10 cellular contexts compared by ENCODE assay signal in the genomic region with DNA sequence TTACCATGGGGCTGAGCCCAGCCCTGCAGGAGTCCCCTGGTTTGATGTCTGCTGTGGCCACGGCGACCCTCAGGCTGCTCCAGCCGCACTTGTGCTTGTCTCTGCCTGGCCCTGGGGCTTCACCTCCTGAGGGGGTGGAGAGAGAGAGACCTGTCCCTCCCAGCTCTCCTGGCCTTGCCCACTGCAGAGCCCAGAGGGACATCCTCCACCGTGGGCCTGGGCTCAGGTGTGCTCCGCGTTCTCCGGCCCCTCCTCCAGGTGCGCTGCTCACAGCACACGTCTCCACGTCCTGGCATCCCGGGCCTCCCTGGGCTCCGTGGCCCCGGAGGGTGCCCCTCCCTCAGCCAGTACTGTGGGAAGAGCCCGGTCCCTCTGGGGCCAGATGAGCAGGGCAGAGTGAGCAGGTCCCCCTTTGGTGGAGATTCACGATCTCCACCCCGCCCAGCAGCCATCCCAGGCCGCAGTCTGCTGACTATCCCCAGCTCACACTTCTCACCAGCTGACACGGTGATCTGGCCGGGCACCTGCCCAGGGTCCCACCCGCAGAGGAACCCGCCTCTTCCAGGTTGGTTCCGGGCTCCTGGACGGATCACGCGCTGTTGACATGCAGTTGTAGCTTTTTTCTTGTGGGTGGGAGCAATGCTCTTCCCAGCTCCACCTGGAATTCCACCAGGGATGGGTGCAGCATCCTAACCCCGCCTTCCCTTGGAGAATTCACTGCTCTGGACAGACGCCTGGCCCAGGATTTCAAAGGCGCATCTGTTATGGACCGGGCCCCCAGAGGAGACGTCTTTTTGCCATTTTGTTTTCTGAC. TPM values are rescaled to one million over a fixed set of nuclear protein-coding genes. Genes with fewer than 3 reads are reported as not detected.
DNase-seq lines count a peak whose midpoint lies in the region; ATAC-seq, FAIRE-seq and TF ChIP-seq lines count a peak whose summit lies in the region.
"Had no signal": no experiment of that assay in that cellular context is flagged by ENCODE, and none has a peak within 500 bp of the region (broad histone marks: within the 10 kb centered on the region; RNA-seq: fewer than 3 reads in every experiment).

No MANE protein-coding gene starts in this region.

- POLR2A ChIA-PET in PC-9 (lab: Charles Lee; ENCODE audit: unreplicated experiment): no interaction called here
- POLR2A ChIA-PET in CD8-positive, alpha-beta T cell (lab: Charles Lee): no interaction called here

- H3K9me2 ChIP-seq in GM23248 (ENCODE audit: insufficient read depth) (no peaks in the 10 kb centered on the region), PC-9 (ENCODE audit: insufficient read depth) (no peaks in the 10 kb centered on the region)

- no peaks in the 10 kb centered on the region for H3K36me3 Mint-ChIP-seq in CD8-positive, alpha-beta T cell

- H4K20me1 ChIP-seq in GM23248 (ENCODE audit: insufficient read depth) (no peaks in the 10 kb centered on the region), PC-9 (ENCODE audit: insufficient read depth) (no peaks in the 10 kb centered on the region)

- intact Hi-C loops in PC-9 (cut with micrococcal nuclease; ENCODE audit: unreplicated experiment): no loop called here
- intact Hi-C loops in right cardiac atrium (cut with DNase I): no loop called here
- intact Hi-C loops in pancreas (cut with DNase I): no loop called here
- intact Hi-C loops in CD8-positive, alpha-beta T cell (cut with DNase I, micrococcal nuclease): no loop called here

- peak overlapping the region; percentile 62 for H3K4me2 ChIP-seq in GM23248 (ENCODE audit: unreplicated experiment)
- peak overlapping the region; percentile 65 for H3K4me2 ChIP-seq in PC-9

- H3K79me2 ChIP-seq in GM23248 (ENCODE audit: insufficient read depth) (no peaks in the 10 kb centered on the region), PC-9 (ENCODE audit: low read depth) (no peaks in the 10 kb centered on the region)

- FAIRE-seq in pancreas (lab: Jason Lieb, UNC): no peak

- CTCF ChIA-PET in PC-9 (lab: Charles Lee): no interaction called here
- CTCF ChIA-PET in CD8-positive, alpha-beta T cell (lab: Charles Lee): no interaction called here

- H3K4me3 ChIP-seq in GM23248 (no peak overlapping the region), PC-9 (no peak overlapping the region; the same call in 1 of the 2 replicates), right cardiac atrium (ENCODE audit: low read length) (no peak overlapping the region), pancreas (peak overlapping the region in 2 of 4 donors; percentile 22 to 28), foreskin fibroblast (ENCODE audit: low read depth in 1 of 2, low read length in 2 of 2) (no peak overlapping the region)
- no peak overlapping the region for H3K4me3 ChIP-seq in CD8-positive, alpha-beta T cell (ENCODE audit: low read depth, low read length)

- 78 to 83% methylated on average over 30 of the region's 30 CpGs for WGBS in GM23248 (ENCODE audit: low coverage in 1 of 2, low lambda C conversion rate in 2 of 2, missing lambda C conversion rate in 2 of 2), 2 experiments
- 85% methylated on average over 30 of the region's 30 CpGs for WGBS in right cardiac atrium
- WGBS in pancreas, 2 donors: 15 to 21% methylated on average over 29 to 30 of the region's 30 CpGs

- no peak for ATAC-seq in right cardiac atrium
- peak; percentile 49 to 78 (median 64) for ATAC-seq in pancreas
- ATAC-seq in CD8-positive, alpha-beta T cell: no peak
- ATAC-seq in stimulated activated naive CD8-positive, alpha-beta T cell treated with anti-CD3 and anti-CD28 coated beads, Interleukin-15, amount 100 ng/mL, for 72 hours: no peak
- ATAC-seq in GM21360 (IDR thresholded peaks at IDR 0.05; ENCODE audit: unreplicated experiment): no peak

- in situ Hi-C loops in GM23248 (cut with MboI): no loop called here

- no peak overlapping the region for H3K9ac ChIP-seq in GM23248

- H3F3A ChIP-seq in GM23248 (ENCODE audit: insufficient read depth) (0 out of 2 replicates have a peak, but pooled peaks cover 4% of the 10 kb centered on the region), PC-9 (ENCODE audit: insufficient read depth, low read depth) (peaks cover 9% of the 10 kb centered on the region; the same call in 1 of the 2 replicates)

- no peak overlapping the region for H3K4me3 Mint-ChIP-seq in CD8-positive, alpha-beta T cell
- no peak overlapping the region for H3K4me3 Mint-ChIP-seq in stimulated activated naive CD8-positive, alpha-beta T cell treated with anti-CD3 and anti-CD28 coated beads, Interleukin-15, amount 100 ng/mL, for 72 hours

- no peak overlapping the region for H3K27ac ChIP-seq in GM23248
- peak overlapping the region; percentile 41 for H3K27ac ChIP-seq in PC-9
- no peak overlapping the region for H3K27ac ChIP-seq in right cardiac atrium (ENCODE audit: low read length)
- H3K27ac ChIP-seq in pancreas: peak overlapping the region; percentile 84 to 91 (median 90)
- no peak overlapping the region for H3K27ac ChIP-seq in CD8-positive, alpha-beta T cell (ENCODE audit: low read depth, low read length)

- BruUV-seq in PC-9 (replicated peaks; lab: Mats Ljungman, UMichigan): no TSS peak

- no peak overlapping the region for H3K27ac Mint-ChIP-seq in CD8-positive, alpha-beta T cell
- H3K27ac Mint-ChIP-seq in stimulated activated naive CD8-positive, alpha-beta T cell treated with anti-CD3 and anti-CD28 coated beads, Interleukin-15, amount 100 ng/mL, for 72 hours: peak overlapping the region in 1 of 2 donors; percentile 44

- H2AFZ ChIP-seq in GM23248 (peak overlapping the region; percentile 42; the same call in 1 of the 2 replicates), PC-9 (no peak overlapping the region)

- H3K27me3 ChIP-seq in GM23248 (replicated peaks; ENCODE audit: insufficient read depth) (no peaks in the 10 kb centered on the region), PC-9 (ENCODE audit: insufficient read depth, low read depth) (no peaks in the 10 kb centered on the region), right cardiac atrium (ENCODE audit: control insufficient read depth, insufficient read depth) (no peaks in the 10 kb centered on the region), pancreas (no peaks in the 10 kb centered on the region)
- H3K27me3 ChIP-seq in CD8-positive, alpha-beta T cell (ENCODE audit: insufficient read depth, low read length): no peaks in the 10 kb centered on the region

- no peaks in the 10 kb centered on the region for H3K36me3 ChIP-seq in GM23248 (ENCODE audit: low read depth)
- H3K36me3 ChIP-seq in PC-9 (ENCODE audit: low read depth): no peaks in the 10 kb centered on the region
- no peaks in the 10 kb centered on the region for H3K36me3 ChIP-seq in pancreas
- no peaks in the 10 kb centered on the region for H3K36me3 ChIP-seq in CD8-positive, alpha-beta T cell (ENCODE audit: insufficient read depth, low read length)

- H3K9me3 ChIP-seq in GM23248 (ENCODE audit: low read depth) (no peaks in the 10 kb centered on the region), PC-9 (ENCODE audit: insufficient read depth, low read depth) (no peaks in the 10 kb centered on the region), right cardiac atrium (ENCODE audit: control insufficient read depth, low read length) (no peaks in the 10 kb centered on the region), pancreas (no peaks in the 10 kb centered on the region)
- no peaks in the 10 kb centered on the region for H3K9me3 ChIP-seq in CD8-positive, alpha-beta T cell (ENCODE audit: low read length)

- no peak for TF ChIP-seq CTCF in PC-9 (conservative IDR thresholded peaks at IDR 0.05)
- TF ChIP-seq CTCF in pancreas (IDR thresholded peaks at IDR 0.05): no peak
- no peak for TF ChIP-seq CTCF in CD8-positive, alpha-beta T cell (IDR thresholded peaks at IDR 0.05)
- TF ChIP-seq CTCF in foreskin fibroblast (IDR thresholded peaks at IDR 0.05; ENCODE audit: low read depth, low read length): no peak

- no peaks in the 10 kb centered on the region for H3K9me3 Mint-ChIP-seq in CD8-positive, alpha-beta T cell
- no peaks in the 10 kb centered on the region for H3K9me3 Mint-ChIP-seq in stimulated activated naive CD8-positive, alpha-beta T cell treated with anti-CD3 and anti-CD28 coated beads, Interleukin-15, amount 100 ng/mL, for 72 hours

- peaks cover 19% of the 10 kb centered on the region for H3K4me1 ChIP-seq in GM23248 (ENCODE audit: insufficient read depth)
- peaks cover 19% of the 10 kb centered on the region for H3K4me1 ChIP-seq in PC-9 (replicated peaks; ENCODE audit: insufficient read depth)
- H3K4me1 ChIP-seq in right cardiac atrium (ENCODE audit: control insufficient read depth, insufficient read depth, low read length): no peaks in the 10 kb centered on the region
- H3K4me1 ChIP-seq in pancreas: peaks cover 0 to 2% (median 0%) of the 10 kb centered on the region in 3 donors
- H3K4me1 ChIP-seq in CD8-positive, alpha-beta T cell (ENCODE audit: insufficient read depth, low read length): no peaks in the 10 kb centered on the region

- no peak for DNase-seq in GM23248
- DNase-seq in PC-9: peak; percentile 46 to 49
- DNase-seq in right cardiac atrium: peak; percentile 7 to 60 (median 42)
- peak; percentile 63 to 86 (median 70) for DNase-seq in pancreas
- DNase-seq in CD8-positive, alpha-beta T cell: no peak
- no peak for DNase-seq in stimulated activated naive CD8-positive, alpha-beta T cell treated with anti-CD3 and anti-CD28 coated beads, Interleukin-15, amount 100 ng/mL, for 72 hours
- DNase-seq in foreskin fibroblast: no peak
- DNase-seq: NCI-H2081; stimulated activated CD4-positive, alpha-beta T cell treated with anti-CD3 and anti-CD28 coated beads, Interleukin-4, amount 100 ng/mL, for 1 hour had no signal

- peaks cover 4% of the 10 kb centered on the region for H3K27me3 Mint-ChIP-seq in CD8-positive, alpha-beta T cell (ENCODE audit: low read depth)
- no peaks in the 10 kb centered on the region for H3K27me3 Mint-ChIP-seq in stimulated activated naive CD8-positive, alpha-beta T cell treated with anti-CD3 and anti-CD28 coated beads, Interleukin-15, amount 100 ng/mL, for 72 hours

- H3K4me1 Mint-ChIP-seq in CD8-positive, alpha-beta T cell (ENCODE audit: low read depth): no peaks in the 10 kb centered on the region
- H3K4me1 Mint-ChIP-seq in stimulated activated naive CD8-positive, alpha-beta T cell treated with anti-CD3 and anti-CD28 coated beads, Interleukin-15, amount 100 ng/mL, for 72 hours: peaks cover 25% of the 10 kb centered on the region

RNA-seq across cellular contexts. Expression of a gene that starts 41.8 kb away (rescaled TPM):
- total RNA-seq in GM23248 (2014; rRNA removed; shearing (Covaris generic)): 48.2 and 54.0 TPM in 2 replicates
- polyA plus RNA-seq in GM23248 (2016; fragmentation: Nextera tagmentation; extraction: Ambion mirVana): 30.1 and 30.9 TPM in 2 replicates
- total RNA-seq in PC-9 (2021): 29.0 and 32.6 TPM in 2 replicates
- total RNA-seq in right cardiac atrium: 10 to 100 TPM; 16.0 to 20.3 (median 19.1) TPM
- 14.1 TPM for polyA plus RNA-seq in right cardiac atrium
- total RNA-seq in pancreas: 10 to 100 TPM; 10.1 to 22.5 (median 13.5) TPM
- 10 to 100 TPM; 42.5 to 46.9 TPM for polyA plus RNA-seq in pancreas
- 10 to 100 TPM; 54.7 to 56.7 TPM for total RNA-seq in CD8-positive, alpha-beta T cell

Comparison
In these comparisons a context has a peak if more than half of its experiments do, and no peak if none do; other contexts are left out.
1. DNase-seq: peak in PC-9 (2 of 2), right cardiac atrium (3 of 3) and pancreas (6 of 6); none in GM23248 (single experiment), CD8-positive, alpha-beta T cell (0 of 7), stimulated activated naive CD8-positive, alpha-beta T cell treated with anti-CD3 and anti-CD28 coated beads, Interleukin-15, amount 100 ng/mL, for 72 hours (0 of 2) and foreskin fibroblast (0 of 2).
2. H3K27ac ChIP-seq: peak in PC-9 (single experiment) and pancreas (4 of 4); none in GM23248 (single experiment), right cardiac atrium (single experiment) and CD8-positive, alpha-beta T cell (single experiment).
3. ATAC-seq: peak in pancreas (4 of 4); none in right cardiac atrium (0 of 2), CD8-positive, alpha-beta T cell (single experiment), stimulated activated naive CD8-positive, alpha-beta T cell treated with anti-CD3 and anti-CD28 coated beads, Interleukin-15, amount 100 ng/mL, for 72 hours (single experiment) and GM21360 (single experiment).